In the genomic region with DNA sequence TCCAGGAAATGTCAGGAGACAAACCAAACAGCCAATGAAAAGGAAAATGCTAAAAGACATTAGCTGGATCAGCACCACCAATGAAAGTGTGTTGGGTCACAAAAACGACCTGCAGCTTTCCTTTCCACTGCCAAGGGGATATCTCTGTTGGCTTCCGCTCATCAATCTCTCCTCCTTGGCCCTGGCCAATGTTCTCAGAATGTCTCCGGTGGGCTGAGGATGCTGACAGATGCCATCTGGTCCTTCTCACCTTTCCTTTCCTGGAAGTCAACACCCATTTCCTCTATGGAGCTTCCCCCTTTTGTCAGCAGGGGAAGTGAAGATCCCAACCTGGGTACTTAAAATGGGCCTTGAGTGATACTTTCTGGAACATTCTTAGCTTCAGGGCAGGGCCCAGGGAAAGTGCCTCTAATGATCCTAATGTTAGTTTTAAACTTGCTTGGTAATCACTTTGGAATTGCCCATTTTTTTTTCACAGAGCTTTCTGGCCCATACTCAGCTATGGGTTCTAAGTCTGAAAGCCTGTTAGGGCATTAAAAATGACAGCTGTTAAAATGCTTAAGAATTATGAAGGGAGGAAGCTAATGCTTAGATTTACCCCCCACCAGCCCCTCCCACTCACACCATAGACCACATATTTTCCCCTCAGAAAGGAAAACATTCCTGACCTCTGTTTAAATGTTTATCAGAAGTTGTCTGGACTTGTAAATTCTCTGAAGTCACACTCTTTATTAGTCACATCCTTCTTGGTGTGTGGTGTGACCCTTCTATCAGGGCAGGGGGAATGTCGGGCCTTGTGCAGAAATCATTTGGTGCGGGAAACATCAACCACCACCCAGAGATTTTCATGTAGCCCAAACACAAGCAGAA, we compare ENCODE assay signal across 10 cellular contexts. TPM values are rescaled to one million over a fixed set of nuclear protein-coding genes. Genes with fewer than 3 reads are reported as not detected.
DNase-seq lines count a peak whose midpoint lies in the region; ATAC-seq and TF ChIP-seq lines count a peak whose summit lies in the region.
"Had no signal": no experiment of that assay in that cellular context is flagged by ENCODE, and none has a peak within 500 bp of the region (broad histone marks: within the 10 kb centered on the region; RNA-seq: fewer than 3 reads in every experiment).

No MANE protein-coding gene starts in this region.

- TF ChIP-seq CTCF in Peyer's patch (IDR thresholded peaks at IDR 0.05) (no peak), epithelial cell of proximal tubule (conservative IDR thresholded peaks at IDR 0.05; ENCODE audit: low read depth, low read length) (no peak), natural killer cell (IDR thresholded peaks at IDR 0.05) (no peak), GM10266 (IDR thresholded peaks at IDR 0.05; ENCODE audit: control insufficient read depth, insufficient read depth, low read depth, missing control alignments) (no peak)

- peak overlapping the region; percentile 89 to 91 for H3K27ac Mint-ChIP-seq in natural killer cell
- H3K27ac Mint-ChIP-seq in activated T-cell treated with anti-CD3 and anti-CD28 coated beads, Interleukin-2, amount 50 U/mL, for 72 hours: no peak overlapping the region

- H3K4me3 ChIP-seq in ACC112 (ENCODE audit: low read depth, low read length) (peak overlapping the region; percentile 35), Peyer's patch (no peak overlapping the region), epithelial cell of proximal tubule (ENCODE audit: low read depth, low read length) (no peak overlapping the region)
- H3K4me3 ChIP-seq: BLaER1 treated with 17β-estradiol and CSF1 and Interleukin-3, amounts not matched to agents 10 nM and 100 nM had no signal

- H2AFZ ChIP-seq in ACC112 (ENCODE audit: low read length, unreplicated experiment): peak overlapping the region; percentile 16

- H3K36me3 Mint-ChIP-seq in natural killer cell: no peaks in the 10 kb centered on the region
- no peaks in the 10 kb centered on the region for H3K36me3 Mint-ChIP-seq in activated T-cell treated with anti-CD3 and anti-CD28 coated beads, Interleukin-2, amount 50 U/mL, for 72 hours (ENCODE audit: insufficient read depth in 2 of 2)

- H3K4me1 ChIP-seq in ACC112 (ENCODE audit: control insufficient read depth, insufficient read depth, low read length, unreplicated experiment) (peaks cover 85% of the 10 kb centered on the region), Peyer's patch (peaks cover 0 to 7% (median 0%) of the 10 kb centered on the region in 4 donors)

- peaks cover 29% of the 10 kb centered on the region for H3K36me3 ChIP-seq in ACC112 (ENCODE audit: insufficient read depth, low read length)
- H3K36me3 ChIP-seq in Peyer's patch: no peaks in the 10 kb centered on the region

- H3K4me1 Mint-ChIP-seq in natural killer cell: peaks cover 70 to 84% of the 10 kb centered on the region in 2 donors
- no peaks in the 10 kb centered on the region for H3K4me1 Mint-ChIP-seq in activated T-cell treated with anti-CD3 and anti-CD28 coated beads, Interleukin-2, amount 50 U/mL, for 72 hours (ENCODE audit: low read depth)

- peak overlapping the region; percentile 97 for H3K27ac ChIP-seq in ACC112 (ENCODE audit: low read depth, low read length)
- H3K27ac ChIP-seq in Peyer's patch: peak overlapping the region; percentile 21 to 71 (median 46)

- H3K9me3 Mint-ChIP-seq in natural killer cell: no peaks in the 10 kb centered on the region
- H3K9me3 Mint-ChIP-seq in activated T-cell treated with anti-CD3 and anti-CD28 coated beads, Interleukin-2, amount 50 U/mL, for 72 hours: peaks cover 0 to 1% of the 10 kb centered on the region in 2 donors

- TF ChIP-seq POLR2A in Peyer's patch (IDR thresholded peaks at IDR 0.05): no peak

- intact Hi-C loops in natural killer cell (cut with micrococcal nuclease): loop anchor here (5.0 kb wide), 1 partner anchor 104 kb away; the partner anchor contains the start of genes NOA1 and POLR2B

- DNase-seq in Peyer's patch: peak in 1 of 3 donors; percentile 51
- peak; percentile 89 for DNase-seq in epithelial cell of proximal tubule (ENCODE audit: low read depth)
- no peak for DNase-seq in natural killer cell
- no peak for DNase-seq in GM10266 (ENCODE audit: extremely low spot score)
- DNase-seq in activated T-cell treated with anti-CD3 and anti-CD28 coated beads, Interleukin-2, amount 50 U/mL, for 72 hours: no peak
- DNase-seq in DMS 273 (lab: John Stamatoyannopoulos, UW; ENCODE audit: unreplicated experiment): no peak
- DNase-seq: activated naive CD4-positive, alpha-beta T cell treated with anti-CD3 and anti-CD28 coated beads, Interleukin-2, amount 50 U/mL, for 16 hours had no signal

- H3K27me3 ChIP-seq in ACC112 (ENCODE audit: insufficient read depth, low read length): no peaks in the 10 kb centered on the region
- no peaks in the 10 kb centered on the region for H3K27me3 ChIP-seq in Peyer's patch
- H3K27me3 ChIP-seq: BLaER1 treated with 17β-estradiol and CSF1 and Interleukin-3, amounts not matched to agents 10 nM and 100 nM had no signal

- H3K9me3 ChIP-seq in Peyer's patch: no peaks in the 10 kb centered on the region

- no peaks in the 10 kb centered on the region for H3K27me3 Mint-ChIP-seq in natural killer cell (ENCODE audit: low read depth in 2 of 2)
- H3K27me3 Mint-ChIP-seq in activated T-cell treated with anti-CD3 and anti-CD28 coated beads, Interleukin-2, amount 50 U/mL, for 72 hours (ENCODE audit: low read depth): peaks cover 22% of the 10 kb centered on the region

- ATAC-seq in natural killer cell (peak; percentile 62 to 79 (median 79)), GM18907 (IDR thresholded peaks at IDR 0.05; ENCODE audit: unreplicated experiment) (no peak)
- no peak for ATAC-seq in activated T-cell treated with anti-CD3 and anti-CD28 coated beads, Interleukin-2, amount 50 U/mL, for 72 hours (replicated peaks in 1 of 2)

- peaks cover 68% of the 10 kb centered on the region for H3K79me2 ChIP-seq in ACC112 (ENCODE audit: control insufficient read depth, insufficient read depth, low read length, unreplicated experiment)

- H3K4me3 Mint-ChIP-seq in natural killer cell: peak overlapping the region; percentile 72
- H3K4me3 Mint-ChIP-seq in activated T-cell treated with anti-CD3 and anti-CD28 coated beads, Interleukin-2, amount 50 U/mL, for 72 hours: no peak overlapping the region

RNA-seq across cellular contexts. Expression of gene IGFBP7, which starts 29.2 kb away (rescaled TPM):
- total RNA-seq in Peyer's patch: 10 to 100 TPM; 37.1 to 92.1 (median 79.1) TPM
- total RNA-seq in epithelial cell of proximal tubule: 609 and 1,471 TPM in 2 replicates
- total RNA-seq in natural killer cell: 100 to 1,000 TPM in 2 of 3 donors, 10 to 100 TPM in 1; 88.8 to 107 (median 101) TPM
- total RNA-seq in activated T-cell treated with anti-CD3 and anti-CD28 coated beads, Interleukin-2, amount 50 U/mL, for 72 hours: not detected

Comparison
In these comparisons a context has a peak if more than half of its experiments do, and no peak if none do; other contexts are left out.
1. ATAC-seq: peak in natural killer cell (3 of 3); none in GM18907 (single experiment) and activated T-cell treated with anti-CD3 and anti-CD28 coated beads, Interleukin-2, amount 50 U/mL, for 72 hours (0 of 2).
2. RNA of gene IGFBP7, which starts 29.2 kb away (total RNA-seq): 609 to 1,471 TPM in epithelial cell of proximal tubule, 88.8 to 107 TPM in natural killer cell and 37.1 to 92.1 TPM in Peyer's patch; not detected in activated T-cell treated with anti-CD3 and anti-CD28 coated beads, Interleukin-2, amount 50 U/mL, for 72 hours; every median in the first group is over 10 times any median in the second.